In the genomic region with DNA sequence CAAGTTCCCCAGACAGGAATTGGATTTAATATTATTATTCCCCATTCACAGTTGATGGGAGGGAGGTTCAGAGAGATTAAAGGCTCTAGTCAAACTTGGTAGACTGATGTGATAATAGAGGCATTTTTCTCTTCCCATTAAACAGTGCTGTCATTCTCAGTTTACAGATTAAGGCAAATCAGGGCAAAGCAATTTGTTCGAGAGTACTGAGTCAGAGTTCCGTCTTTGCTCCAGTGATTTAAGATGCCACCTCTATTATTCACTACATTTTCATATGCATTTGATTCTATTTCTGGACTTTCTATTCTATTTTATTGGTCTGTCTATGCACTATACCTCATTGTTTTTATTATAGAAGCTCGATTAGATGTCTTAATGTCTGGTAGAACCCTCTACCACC, we compare ENCODE assay signal across 18 cellular contexts.
"Had no signal": no experiment of that assay in that cellular context is flagged by ENCODE, and none has a peak within 500 bp of the region (broad histone marks: within the 10 kb centered on the region; RNA-seq: fewer than 3 reads in every experiment).

No MANE protein-coding gene starts in this region.

- H3K27ac ChIP-seq: dorsolateral prefrontal cortex, neutrophil, pancreas, right lobe of liver, testis, tibial artery had no signal

- H3K36me3 ChIP-seq: neutrophil, pancreas, right lobe of liver, tibial artery had no signal

- ATAC-seq: left lobe of liver; natural killer cell; pancreas; right lobe of liver; stimulated activated memory B cell treated with anti-CD40 and anti-IgM and Interleukin-4, amounts not matched to agents 10 μg/mL and 1 μg/mL and 100 μg/mL, for 72 hours; stimulated activated naive CD8-positive, alpha-beta T cell treated with anti-CD3 and anti-CD28 coated beads, Interleukin-15, Interleukin-2, amounts not matched to agents 100 U/mL and 50 U/mL, for 24 hours had no signal

- H3K4me3 ChIP-seq: dorsolateral prefrontal cortex, lung, pancreas, right lobe of liver, testis, tibial artery had no signal

- DNase-seq: dorsolateral prefrontal cortex; effector CD4-positive, alpha-beta T cell; hypothalamus; immature natural killer cell; islet precursor cell; natural killer cell; pancreas; right lobe of liver; stimulated activated CD4-positive, alpha-beta T cell treated with anti-CD3 and anti-CD28 coated beads, Interleukin-2, amount 100 ng/mL, for 24 hours; stimulated activated CD4-positive, alpha-beta T cell treated with anti-CD3 and anti-CD28 coated beads, Interleukin-4, amount 100 ng/mL, for 24 hours; stimulated activated naive CD8-positive, alpha-beta T cell treated with anti-CD3 and anti-CD28 coated beads, Interleukin-15, Interleukin-2, amounts not matched to agents 100 U/mL and 50 U/mL, for 24 hours; substantia nigra; testis; tibial artery had no signal

- H3K27me3 ChIP-seq: neutrophil, pancreas, right lobe of liver, testis had no signal

- H3K9me3 ChIP-seq: neutrophil, pancreas, testis, tibial artery had no signal

- H3K4me1 ChIP-seq: pancreas, right lobe of liver, testis, tibial artery had no signal
